ENCODE assay signal across 19 cellular contexts in the genomic region with DNA sequence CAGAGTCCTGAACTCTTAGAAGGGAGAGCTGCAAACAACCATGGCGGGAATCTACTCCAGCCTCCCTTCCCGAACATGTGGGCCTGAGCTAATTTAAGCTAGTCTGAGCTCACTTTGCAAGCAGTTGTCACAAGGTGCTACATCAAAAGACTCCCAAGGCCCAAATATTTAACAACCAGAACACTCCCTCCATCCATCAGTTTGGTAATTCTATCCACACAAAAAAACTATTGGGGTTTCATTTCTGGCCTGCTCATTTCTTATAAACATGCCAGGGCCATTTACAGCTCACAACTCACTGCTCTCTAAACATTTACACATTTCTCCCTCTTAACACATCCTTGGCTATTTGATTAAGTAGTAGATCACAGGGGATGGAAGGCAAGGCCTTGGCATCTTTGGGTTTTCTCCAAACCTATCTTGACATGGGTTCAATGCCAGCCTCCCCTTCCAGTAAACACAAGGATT.
"Had no signal": no experiment of that assay in that cellular context is flagged by ENCODE, and none has a peak within 500 bp of the region (broad histone marks: within the 10 kb centered on the region; RNA-seq: fewer than 3 reads in every experiment).

No MANE protein-coding gene starts in this region.

- H3K27me3 ChIP-seq: foreskin keratinocyte, right lobe of liver, tibial nerve had no signal

- DNase-seq: activated CD4-positive, alpha-beta T cell treated with anti-CD3 and anti-CD28 coated beads for 1 hour; activated effector memory CD4-positive, alpha-beta T cell treated with anti-CD3 and anti-CD28 coated beads, Interleukin-2, amount 50 U/mL, for 16 hours; activated naive CD4-positive, alpha-beta T cell treated with anti-CD3 and anti-CD28 coated beads, Interleukin-2, amount 50 U/mL, for 16 hours; activated T-cell treated with anti-CD3 and anti-CD28 coated beads, Interleukin-2, amount 50 U/mL, for 72 hours; effector memory CD4-positive, alpha-beta T cell; foreskin keratinocyte; glutamatergic neuron; hippocampal formation; left lung; midbrain; naive B cell; right lobe of liver; stimulated activated naive CD4-positive, alpha-beta T cell; substantia nigra; SW 1271; T-helper 2 cell; WERI-Rb-1 had no signal

- H3K4me1 Mint-ChIP-seq: naive B cell had no signal

- H3K9me3 Mint-ChIP-seq: dendritic cell treated with granulocyte-macrophage colony-stimulating factor and Interleukin-4, amounts not matched to agents 40 ng/mL and 50 ng/mL, for 4 days had no signal

- H3K4me1 ChIP-seq: foreskin keratinocyte, left lung, tibial nerve had no signal

- H3K36me3 ChIP-seq: left lung, right lobe of liver, tibial nerve, WERI-Rb-1 had no signal

- H3K9me3 ChIP-seq: right lobe of liver had no signal

- H3K4me3 ChIP-seq: left lung, right lobe of liver, tibial nerve had no signal

- H3K4me3 Mint-ChIP-seq: activated T-cell treated with anti-CD3 and anti-CD28 coated beads, Interleukin-2, amount 50 U/mL, for 72 hours; dendritic cell treated with granulocyte-macrophage colony-stimulating factor and Interleukin-4, amounts not matched to agents 40 ng/mL and 50 ng/mL, for 4 days; naive B cell had no signal

- H3K27ac Mint-ChIP-seq: activated T-cell treated with anti-CD3 and anti-CD28 coated beads, Interleukin-2, amount 50 U/mL, for 72 hours; dendritic cell treated with granulocyte-macrophage colony-stimulating factor and Interleukin-4, amounts not matched to agents 40 ng/mL and 50 ng/mL, for 4 days had no signal

- H3K27ac ChIP-seq: foreskin keratinocyte, left lung, right lobe of liver, tibial nerve, WERI-Rb-1 had no signal

- ATAC-seq: activated T-cell treated with anti-CD3 and anti-CD28 coated beads, Interleukin-2, amount 50 U/mL, for 72 hours; foreskin keratinocyte; left lung; right lobe of liver had no signal
